In the genomic region with DNA sequence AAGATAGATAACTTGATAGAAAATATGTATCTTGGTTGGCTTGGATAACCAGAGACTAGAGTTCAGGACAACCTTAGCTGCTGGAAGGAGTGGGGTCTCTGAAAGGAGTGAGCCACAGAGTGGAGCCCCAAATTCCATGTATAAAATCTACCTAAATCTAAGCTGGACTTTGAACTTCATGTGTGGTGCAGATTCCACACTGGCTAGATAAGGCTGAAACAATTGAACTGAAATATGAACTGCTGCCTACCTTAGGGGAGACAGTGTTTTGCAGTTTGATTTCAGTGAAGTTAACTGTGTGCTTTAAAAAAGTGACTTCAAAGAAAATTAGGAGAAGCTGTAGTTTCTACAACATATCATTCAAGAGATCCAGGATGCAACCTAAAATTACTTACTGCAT, we compare ENCODE assay signal across 21 cellular contexts.
A peak's percentile ranks its signal among the peaks of the same experiment; 100 is the strongest.
DNase-seq lines count a peak whose midpoint lies in the region; ATAC-seq, FAIRE-seq and TF ChIP-seq lines count a peak whose summit lies in the region.
"Had no signal": no experiment of that assay in that cellular context is flagged by ENCODE, and none has a peak within 500 bp of the region (broad histone marks: within the 10 kb centered on the region; RNA-seq: fewer than 3 reads in every experiment).

No MANE protein-coding gene starts in this region.

- TF ChIP-seq POLR2A in HepG2 (IDR thresholded peaks at IDR 0.05; ENCODE audit: insufficient read depth in 1 of 2, low read depth in 2 of 2, low read length in 2 of 2) (no peak), right lobe of liver (IDR thresholded peaks at IDR 0.05) (no peak), spleen (IDR thresholded peaks at IDR 0.05) (no peak)

- no peak for TF ChIP-seq RAD21 in HepG2 (CRISPR knock-in tag; IDR thresholded peaks at IDR 0.05)

- no peaks in the 10 kb centered on the region for H3K36me3 ChIP-seq in PC-3 (ENCODE audit: low read depth, low read length)
- H3K36me3 ChIP-seq in HepG2 (replicated peaks in 1 of 2; ENCODE audit: control insufficient read depth in 1 of 2, insufficient read depth in 2 of 2, low read length in 2 of 2), result no peaks in the 10 kb centered on the region
- H3K36me3 ChIP-seq in right lobe of liver, result no peaks in the 10 kb centered on the region
- no peaks in the 10 kb centered on the region for H3K36me3 ChIP-seq in spleen
- H3K36me3 ChIP-seq: BLaER1 treated with 17β-estradiol and CSF1 and Interleukin-3, amounts not matched to agents 10 nM and 100 nM had no signal

- FAIRE-seq in HepG2 (lab: Jason Lieb, UNC), result peak; percentile 15
- FAIRE-seq: A549, D721Med, G401.6, GM12891, GM19239 had no signal

- H3K79me2 ChIP-seq in PC-3 (ENCODE audit: low read length) (no peaks in the 10 kb centered on the region), HepG2 (ENCODE audit: insufficient read depth, low read length) (no peaks in the 10 kb centered on the region)

- H3K4me1 ChIP-seq in PC-3 (ENCODE audit: insufficient read depth, low read length), result peaks cover 12% of the 10 kb centered on the region
- peaks cover 15% of the 10 kb centered on the region for H3K4me1 ChIP-seq in HepG2 (ENCODE audit: insufficient read depth, low read length)
- H3K4me1 ChIP-seq in right lobe of liver, result no peaks in the 10 kb centered on the region
- H3K4me1 ChIP-seq in spleen, result peaks cover 0 to 4% (median 0%) of the 10 kb centered on the region in 6 donors
- H3K4me1 ChIP-seq: A549 had no signal

- no peak for ATAC-seq in PC-3
- peak; percentile 58 for ATAC-seq in HepG2
- ATAC-seq in right lobe of liver, result peak in 3 of 4 donors; percentile 17 to 33 (median 28)
- ATAC-seq: A549; CD8-positive, alpha-beta T cell had no signal

- TF ChIP-seq CTCF in PC-3 (conservative IDR thresholded peaks at IDR 0.05; ENCODE audit: low read depth, low read length), result no peak
- no peak for TF ChIP-seq CTCF in HepG2 (CRISPR knock-in tag; IDR thresholded peaks at IDR 0.05)
- no peak for TF ChIP-seq CTCF in right lobe of liver (IDR thresholded peaks at IDR 0.05)
- no peak for TF ChIP-seq CTCF in spleen (IDR thresholded peaks at IDR 0.05 in 8 of 11, conservative IDR thresholded peaks at IDR 0.05 in 3 of 11)

- H3K27me3 ChIP-seq in PC-3 (ENCODE audit: low read length) (no peaks in the 10 kb centered on the region), HepG2 (ENCODE audit: control insufficient read depth in 1 of 2, insufficient read depth in 2 of 2, low read length in 2 of 2) (no peaks in the 10 kb centered on the region), right lobe of liver (no peaks in the 10 kb centered on the region), spleen (replicated peaks in 1 of 7) (no peaks in the 10 kb centered on the region)
- H3K27me3 ChIP-seq: BLaER1 treated with 17β-estradiol and CSF1 and Interleukin-3, amounts not matched to agents 10 nM and 100 nM had no signal

- H2AFZ ChIP-seq in PC-3 (ENCODE audit: low read length) (no peak overlapping the region), HepG2 (ENCODE audit: low read length) (no peak overlapping the region)

- H3K9ac ChIP-seq in PC-3 (ENCODE audit: low read length) (no peak overlapping the region), HepG2 (ENCODE audit: insufficient read depth, low read depth, low read length) (no peak overlapping the region)
- H3K9ac ChIP-seq: BLaER1 treated with 17β-estradiol and CSF1 and Interleukin-3, amounts not matched to agents 10 nM and 100 nM had no signal

- no peaks in the 10 kb centered on the region for H3K9me2 ChIP-seq in PC-3 (replicated peaks; ENCODE audit: low read length)

- H3K4me3 ChIP-seq in PC-3 (ENCODE audit: low read length), result no peak overlapping the region
- H3K4me3 ChIP-seq in HepG2 (replicated peaks in 1 of 3; ENCODE audit: insufficient read depth in 1 of 3, low read depth in 2 of 3, low read length in 3 of 3), result no peak overlapping the region
- H3K4me3 ChIP-seq in right lobe of liver, result no peak overlapping the region
- H3K4me3 ChIP-seq in spleen, result no peak overlapping the region
- H3K4me3 ChIP-seq: A549; BLaER1 treated with 17β-estradiol and CSF1 and Interleukin-3, amounts not matched to agents 10 nM and 100 nM had no signal

- H3F3A ChIP-seq in PC-3 (ENCODE audit: low read length, unreplicated experiment), result no peaks in the 10 kb centered on the region

- intact Hi-C loops in PC-3 (cut with micrococcal nuclease), result no loop called here
- intact Hi-C loops in HepG2 (cut with micrococcal nuclease; ENCODE audit: unreplicated experiment), result no loop called here
- intact Hi-C loops in right lobe of liver (cut with DNase I), result no loop called here
- intact Hi-C loops in spleen (cut with DNase I; ENCODE audit: low total_unique reads), result no loop called here

- H4K20me1 ChIP-seq in PC-3 (ENCODE audit: low read length) (no peaks in the 10 kb centered on the region), HepG2 (ENCODE audit: insufficient read depth, low read length) (no peaks in the 10 kb centered on the region)
- H4K20me1 ChIP-seq: BLaER1 treated with 17β-estradiol and CSF1 and Interleukin-3, amounts not matched to agents 10 nM and 100 nM had no signal

- peaks cover 13% of the 10 kb centered on the region for H3K9me3 ChIP-seq in PC-3 (ENCODE audit: low read length)
- no peaks in the 10 kb centered on the region for H3K9me3 ChIP-seq in HepG2 (ENCODE audit: low read length)
- no peaks in the 10 kb centered on the region for H3K9me3 ChIP-seq in right lobe of liver
- peaks cover 0 to 20% (median 12%) of the 10 kb centered on the region in 8 donors for H3K9me3 ChIP-seq in spleen

- CTCF ChIA-PET in PC-3 (lab: Charles Lee) (interaction anchor here (0.7 kb wide), 1 partner anchor 96 kb away, joined by 3 read pairs; no protein-coding TSS in a partner anchor), HepG2 (lab: Yijun Ruan, JAX; ENCODE audit: low intra/inter-chr PET ratio, low total read pairs) (no interaction called here)

- no peak for TF ChIP-seq EP300 in HepG2 (IDR thresholded peaks at IDR 0.05; ENCODE audit: low read depth in 2 of 2, low read length in 2 of 2)
- no peak for TF ChIP-seq EP300 in HepG2 (CRISPR knock-in tag; IDR thresholded peaks at IDR 0.05; ENCODE audit: borderline replicate concordance)

- H3K27ac ChIP-seq in PC-3 (ENCODE audit: low read length) (0 out of 2 replicates have a peak overlapping the region, but pooled peaks have one; percentile 34), HepG2 (ENCODE audit: extremely low read length, insufficient read depth, low read length) (no peak overlapping the region), right lobe of liver (no peak overlapping the region), spleen (no peak overlapping the region)
- H3K27ac ChIP-seq: 22Rv1; A549; BLaER1 treated with 17β-estradiol and CSF1 and Interleukin-3, amounts not matched to agents 10 nM and 100 nM; C4-2B had no signal

- in situ Hi-C loops in HepG2 (cut with HindIII; ENCODE audit: extremely low pct_ligation_motif_present, low pct_unique_long_range_greater_than_20kb), result no loop called here

- no TSS peak for BruUV-seq in PC-3 (replicated peaks; lab: Mats Ljungman, UMichigan)
- no TSS peak for BruUV-seq in HepG2 (replicated peaks; lab: Mats Ljungman, UMichigan)

- DNase-seq in PC-3 (no peak), HepG2 (ENCODE audit: low spot score) (peak; percentile 58), right lobe of liver (no peak), spleen (no peak)
- DNase-seq in activated naive CD4-positive, alpha-beta T cell (lab: John Stamatoyannopoulos, UW), result no peak
- DNase-seq in activated CD8-positive, alpha-beta memory T cell treated with anti-CD3 and anti-CD28 coated beads for 24 hours, result no peak
- DNase-seq: AML-193; Caco-2; Calu3; CD4-positive, alpha-beta T cell; CD8-positive, alpha-beta T cell; DMS79 treated with DMSO at 0.1 percent for 48 hours; GF-D8 had no signal

- POLR2A ChIA-PET in PC-3 (lab: Charles Lee; ENCODE audit: unreplicated experiment) (no interaction called here), HepG2 (lab: Yijun Ruan, JAX) (no interaction called here)

- no peak overlapping the region for H3K4me2 ChIP-seq in PC-3 (ENCODE audit: low read length)
- no peak overlapping the region for H3K4me2 ChIP-seq in HepG2 (ENCODE audit: low read depth, low read length)
- H3K4me2 ChIP-seq: A549; BLaER1 treated with 17β-estradiol and CSF1 and Interleukin-3, amounts not matched to agents 10 nM and 100 nM had no signal

TF ChIP-seq in HepG2, 621 proteins besides CTCF, POLR2A, EP300 and RAD21 (continues in another document):
- TF ChIP-seq HNF4A (CRISPR knock-in tag; IDR thresholded peaks at IDR 0.05), result peak; percentile 55
- peak; percentile 41; the same call in 1 of the 2 replicates for TF ChIP-seq HNF4G (IDR thresholded peaks at IDR 0.05; ENCODE audit: borderline replicate concordance, low read depth, low read length)
- TF ChIP-seq HNF4G (CRISPR knock-in tag; IDR thresholded peaks at IDR 0.05; ENCODE audit: borderline replicate concordance, low read depth), result no peak
- TF ChIP-seq AHR (CRISPR knock-in tag; IDR thresholded peaks at IDR 0.05), result no peak
- no peak for TF ChIP-seq SOX6 (IDR thresholded peaks at IDR 0.05)
- peak; percentile 30; the same call in 1 of the 2 replicates for TF ChIP-seq SOX6 (CRISPR knock-in tag; IDR thresholded peaks at IDR 0.05)
- TF ChIP-seq YEATS4 (CRISPR knock-in tag; IDR thresholded peaks at IDR 0.05; ENCODE audit: borderline replicate concordance), result no peak
- no peak for TF ChIP-seq SOX13 (IDR thresholded peaks at IDR 0.05)
- peak in 1 of 2 experiments; percentile 47; a peak in 1 of 4 replicates for TF ChIP-seq SOX13 (CRISPR knock-in tag; conservative IDR thresholded peaks at IDR 0.05 in 1 of 2, IDR thresholded peaks at IDR 0.05 in 1 of 2)
- no peak for TF ChIP-seq HNRNPUL1 (IDR thresholded peaks at IDR 0.05; ENCODE audit: low read depth, low read length)
